Comparison of ENCODE assay signal across 11 cellular contexts in genomic region chr1:91015794-91016550, GRCh38. TPM values are rescaled to one million over a fixed set of nuclear protein-coding genes. Genes with fewer than 3 reads are reported as not detected.
A peak's percentile ranks its signal among the peaks of the same experiment; 100 is the strongest.
DNase-seq lines count a peak whose midpoint lies in the region; ATAC-seq, FAIRE-seq and TF ChIP-seq lines count a peak whose summit lies in the region.
"Had no signal": no experiment of that assay in that cellular context is flagged by ENCODE, and none has a peak within 500 bp of the region (broad histone marks: within the 10 kb centered on the region; RNA-seq: fewer than 3 reads in every experiment).

No MANE protein-coding gene starts in this region.

- CTCF ChIA-PET in CD4-positive, alpha-beta memory T cell (lab: Charles Lee; ENCODE audit: partially characterized antibody), result interaction anchor here (0.8 kb wide), 1 partner anchor 151 kb away, joined by 3 read pairs; no protein-coding TSS in a partner anchor
- CTCF ChIA-PET in SK-N-SH (lab: Yijun Ruan, JAX), result interaction anchor here (1.5 kb wide), 1 partner anchor 7 kb away, joined by 3 read pairs; no protein-coding TSS in a partner anchor

- H3K4me1 ChIP-seq in CD4-positive, alpha-beta memory T cell (ENCODE audit: insufficient read depth, low read length), result peaks cover 88% of the 10 kb centered on the region
- H3K4me1 ChIP-seq in HUES48 (ENCODE audit: control insufficient read depth, insufficient read depth, low read length) (peaks cover 62% of the 10 kb centered on the region), astrocyte (ENCODE audit: insufficient read depth, low read length) (peaks cover 6% of the 10 kb centered on the region), lower lobe of right lung (peaks cover 78% of the 10 kb centered on the region), SK-N-SH (ENCODE audit: control insufficient read depth in 1 of 2, insufficient read depth in 2 of 2, low read depth in 1 of 2, low read length in 1 of 2) (peaks cover 5 to 26% of the 10 kb centered on the region in 2 experiments; a peak in 3 of 4 replicates)

- no peaks in the 10 kb centered on the region for H3K9me3 Mint-ChIP-seq in CD4-positive, alpha-beta memory T cell
- no peaks in the 10 kb centered on the region for H3K9me3 Mint-ChIP-seq in astrocyte (ENCODE audit: unreplicated experiment)

- no peaks in the 10 kb centered on the region for H3K27me3 ChIP-seq in CD4-positive, alpha-beta memory T cell (ENCODE audit: insufficient read depth, low read length)
- H3K27me3 ChIP-seq in HUES48 (ENCODE audit: control insufficient read depth, insufficient read depth, low read length) (no peaks in the 10 kb centered on the region), astrocyte (ENCODE audit: insufficient read depth, low read length) (no peaks in the 10 kb centered on the region), lower lobe of right lung (ENCODE audit: low read depth) (no peaks in the 10 kb centered on the region), SK-N-SH (ENCODE audit: insufficient read depth) (no peaks in the 10 kb centered on the region)

- H3K27me3 Mint-ChIP-seq in CD4-positive, alpha-beta memory T cell, result no peaks in the 10 kb centered on the region
- H3K27me3 Mint-ChIP-seq in astrocyte (ENCODE audit: low read depth, unreplicated experiment), result no peaks in the 10 kb centered on the region

- H3K36me3 Mint-ChIP-seq in CD4-positive, alpha-beta memory T cell, result peaks cover 9 to 14% of the 10 kb centered on the region in 2 donors
- peaks cover 7% of the 10 kb centered on the region for H3K36me3 Mint-ChIP-seq in astrocyte (ENCODE audit: low read depth, unreplicated experiment)

- H3K79me2 ChIP-seq in astrocyte (ENCODE audit: insufficient read depth, low read length) (peaks cover 100% of the 10 kb centered on the region), SK-N-SH (ENCODE audit: insufficient read depth) (peaks cover 100% of the 10 kb centered on the region)

- DNase-seq in CD4-positive, alpha-beta memory T cell, result no peak
- DNase-seq in astrocyte (ENCODE audit: low read depth) (peak; percentile 25), lower lobe of right lung (no peak), SK-N-SH (no peak), T-helper 9 cell (no peak), NCI-H2196 treated with DMSO at 0.1 percent for 48 hours (lab: John Stamatoyannopoulos, UW; ENCODE audit: unreplicated experiment) (no peak)
- DNase-seq: activated gamma-delta T cell, erythroblast, NCI-H524 treated with DMSO at 0.1 percent for 48 hours had no signal

- H3K4me1 Mint-ChIP-seq in CD4-positive, alpha-beta memory T cell, result peaks cover 64 to 86% (median 76%) of the 10 kb centered on the region in 4 donors
- H3K4me1 Mint-ChIP-seq in astrocyte (ENCODE audit: low read depth, unreplicated experiment), result peaks cover 48% of the 10 kb centered on the region

- ATAC-seq in lower lobe of right lung (peak; percentile 86 to 91), HG02623 (IDR thresholded peaks at IDR 0.05; ENCODE audit: unreplicated experiment) (no peak)

- TF ChIP-seq EP300 in SK-N-SH (IDR thresholded peaks at IDR 0.05; ENCODE audit: borderline replicate concordance in 1 of 2, low read depth in 1 of 2, low read length in 1 of 2), result no peak

- no peaks in the 10 kb centered on the region for H3K36me3 ChIP-seq in CD4-positive, alpha-beta memory T cell (ENCODE audit: insufficient read depth, low read length)
- H3K36me3 ChIP-seq in HUES48 (ENCODE audit: control insufficient read depth, insufficient read depth, low read length) (peaks cover 46% of the 10 kb centered on the region), astrocyte (ENCODE audit: insufficient read depth, low read length) (no peaks in the 10 kb centered on the region), lower lobe of right lung (no peaks in the 10 kb centered on the region), SK-N-SH (replicated peaks in 1 of 2; ENCODE audit: control insufficient read depth in 1 of 2, insufficient read depth in 2 of 2, low read length in 1 of 2) (peaks cover 13 to 16% of the 10 kb centered on the region in 2 experiments)

- TF ChIP-seq RAD21 in SK-N-SH (IDR thresholded peaks at IDR 0.05; ENCODE audit: low read length), result no peak

- peaks cover 6% of the 10 kb centered on the region for H3F3A ChIP-seq in SK-N-SH (replicated peaks; ENCODE audit: insufficient read depth)

- peak overlapping the region; percentile 18 for H3K4me2 ChIP-seq in astrocyte (ENCODE audit: low read length)
- H3K4me2 ChIP-seq in SK-N-SH, result no peak overlapping the region

- peak overlapping the region in 5 of 8 donors; percentile 38 to 68 (median 51) for H3K4me3 Mint-ChIP-seq in CD4-positive, alpha-beta memory T cell
- no peak overlapping the region for H3K4me3 Mint-ChIP-seq in astrocyte (ENCODE audit: unreplicated experiment)

- intact Hi-C loops in CD4-positive, alpha-beta memory T cell (cut with micrococcal nuclease), result loop anchor here (5.0 kb wide), 1 partner anchor 151 kb away; no protein-coding TSS in a partner anchor
- intact Hi-C loops in lower lobe of right lung (cut with DNase I), result no loop called here

- no peak for FAIRE-seq in astrocyte (lab: Jason Lieb, UNC)

- H2AFZ ChIP-seq in astrocyte (ENCODE audit: low read depth, low read length) (no peak overlapping the region), SK-N-SH (ENCODE audit: low read depth) (no peak overlapping the region)

- peaks cover 90% of the 10 kb centered on the region for H4K20me1 ChIP-seq in astrocyte (ENCODE audit: insufficient read depth, low read length)
- peaks cover 74% of the 10 kb centered on the region for H4K20me1 ChIP-seq in SK-N-SH (ENCODE audit: insufficient read depth)

- no peak overlapping the region for H3K4me3 ChIP-seq in CD4-positive, alpha-beta memory T cell (ENCODE audit: low read length in 2 of 2)
- H3K4me3 ChIP-seq in HUES48 (ENCODE audit: low read depth, low read length) (peak overlapping the region; percentile 11; the same call in 1 of the 2 replicates), astrocyte (ENCODE audit: insufficient read depth, low read depth, low read length) (no peak overlapping the region), lower lobe of right lung (no peak overlapping the region), SK-N-SH (ENCODE audit: low read depth in 2 of 2, low read length in 1 of 2) (no peak overlapping the region)

- TF ChIP-seq CTCF in astrocyte (IDR thresholded peaks at IDR 0.05; ENCODE audit: insufficient read depth, low read depth, low read length) (no peak), lower lobe of right lung (IDR thresholded peaks at IDR 0.05) (no peak), SK-N-SH (IDR thresholded peaks at IDR 0.05) (no peak)

- no peak overlapping the region for H3K9ac ChIP-seq in HUES48 (ENCODE audit: low read depth, low read length)
- no peak overlapping the region for H3K9ac ChIP-seq in astrocyte (ENCODE audit: low read length)
- H3K9ac ChIP-seq in SK-N-SH, result no peak overlapping the region

- no peak overlapping the region for H3K27ac ChIP-seq in CD4-positive, alpha-beta memory T cell (ENCODE audit: low read depth, low read length)
- H3K27ac ChIP-seq in HUES48 (ENCODE audit: low read depth, low read length) (peak overlapping the region; percentile 19), astrocyte (ENCODE audit: low read depth, low read length) (no peak overlapping the region), lower lobe of right lung (no peak overlapping the region), SK-N-SH (ENCODE audit: low read depth in 2 of 2, low read length in 1 of 2) (no peak overlapping the region)

- peak overlapping the region in 1 of 7 donors; percentile 6 for H3K27ac Mint-ChIP-seq in CD4-positive, alpha-beta memory T cell
- no peak overlapping the region for H3K27ac Mint-ChIP-seq in astrocyte (ENCODE audit: unreplicated experiment)

- H3K9me3 ChIP-seq in CD4-positive, alpha-beta memory T cell (ENCODE audit: control insufficient read depth in 1 of 2, low read length in 2 of 2), result no peaks in the 10 kb centered on the region
- H3K9me3 ChIP-seq in HUES48 (ENCODE audit: control insufficient read depth, insufficient read depth, low read length), result no peaks in the 10 kb centered on the region; the same call in 1 of the 2 replicates
- no peaks in the 10 kb centered on the region for H3K9me3 ChIP-seq in astrocyte (ENCODE audit: insufficient read depth, low read depth, low read length)
- no peaks in the 10 kb centered on the region for H3K9me3 ChIP-seq in lower lobe of right lung
- H3K9me3 ChIP-seq in SK-N-SH, result no peaks in the 10 kb centered on the region

- POLR2A ChIA-PET in CD4-positive, alpha-beta memory T cell (lab: Charles Lee; ENCODE audit: partially characterized antibody), result no interaction called here
- POLR2A ChIA-PET in SK-N-SH (lab: Yijun Ruan, JAX), result no interaction called here

- no peaks in the 10 kb centered on the region for H3K9me2 ChIP-seq in SK-N-SH

TF ChIP-seq in SK-N-SH, 30 proteins besides CTCF, POLR2A, EP300 and RAD21:
- TF ChIP-seq FOSL2 (IDR thresholded peaks at IDR 0.05; ENCODE audit: borderline replicate concordance, low read depth), result no peak
TF ChIP-seq in SK-N-SH: peak in this region for 0.

RNA-seq across cellular contexts. Expression of gene ZNF644, which starts 5.9 kb away (rescaled TPM):
- total RNA-seq in CD4-positive, alpha-beta memory T cell, result 10 to 100 TPM; 72.7 to 76.3 TPM
- polyA plus RNA-seq in CD4-positive, alpha-beta memory T cell, result 10 to 100 TPM; 53.2 to 62.4 TPM
- total RNA-seq in astrocyte (65.5 and 76.5 TPM in 2 replicates), lower lobe of right lung (54.7 TPM)
- 5.6 and 6.8 TPM in 2 replicates for polyA plus RNA-seq in SK-N-SH (2012; rRNA removed)
- 8.3 and 11.3 TPM in 2 replicates for polyA plus RNA-seq in SK-N-SH (2012; cell fraction: cytosol; rRNA removed)
- polyA plus RNA-seq in SK-N-SH (2012; cell fraction: nucleus; rRNA removed), result 4.1 and 11.0 TPM in 2 replicates
